ENCODE assay signal across 6 cellular contexts in the genomic region with DNA sequence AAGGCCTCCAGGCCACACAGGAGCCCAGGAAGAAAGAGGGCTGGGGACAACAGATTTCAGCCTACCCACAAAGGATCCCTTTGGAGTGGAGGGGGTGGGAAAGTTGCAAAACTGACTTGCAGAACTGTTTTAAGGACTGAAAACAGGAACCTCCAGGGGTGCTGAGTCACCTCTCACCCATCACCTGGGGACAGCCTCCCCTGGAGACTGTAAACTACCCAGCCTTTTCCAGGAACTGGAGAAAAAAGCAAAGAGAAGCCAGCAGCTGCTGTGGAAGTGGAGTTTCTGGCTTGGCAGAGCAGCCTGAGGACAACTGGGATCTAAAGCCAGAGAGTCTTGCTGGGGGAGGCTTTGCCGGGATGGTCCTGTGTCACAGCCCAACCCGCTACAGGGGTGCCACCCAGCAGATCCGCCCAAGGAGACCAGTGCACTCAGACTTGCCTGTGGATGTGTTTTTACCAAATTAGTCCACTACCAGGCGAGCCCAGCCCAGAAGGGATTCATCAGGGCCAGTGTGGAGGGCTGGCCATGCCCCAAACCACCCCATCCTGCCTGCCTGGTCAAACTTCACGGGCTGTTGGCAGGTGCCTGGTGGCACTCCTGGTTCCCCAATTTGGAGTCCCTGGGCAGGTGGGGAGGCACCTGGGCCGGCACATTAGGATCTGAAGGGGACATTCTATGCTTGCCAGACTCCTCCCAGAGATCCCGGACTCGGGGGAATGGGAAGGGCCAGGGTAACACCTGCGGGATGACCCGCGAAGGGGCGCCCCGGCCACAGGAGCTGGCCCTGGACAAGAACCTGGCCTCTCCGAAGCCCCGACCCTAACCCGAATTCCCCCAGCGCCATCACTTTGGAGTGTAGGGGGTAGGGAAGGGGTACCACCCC. TPM values are rescaled to one million over a fixed set of nuclear protein-coding genes. Genes with fewer than 3 reads are reported as not detected.
DNase-seq lines count a peak whose midpoint lies in the region; ATAC-seq and TF ChIP-seq lines count a peak whose summit lies in the region.

No MANE protein-coding gene starts in this region.

- no peaks in the 10 kb centered on the region for H3F3A ChIP-seq in OCI-LY1 (ENCODE audit: insufficient read depth, low read length)

- no peaks in the 10 kb centered on the region for H4K20me1 ChIP-seq in OCI-LY1 (ENCODE audit: insufficient read depth, low read length)

- H3K4me1 ChIP-seq in OCI-LY1 (ENCODE audit: insufficient read depth, low read length, severe bottlenecking) (peaks cover 14% of the 10 kb centered on the region), cardiac muscle cell (ENCODE audit: low read depth) (no peaks in the 10 kb centered on the region), thoracic aorta (ENCODE audit: control insufficient read depth in 1 of 2, low read depth in 2 of 2) (peaks cover 3 to 13% of the 10 kb centered on the region in 2 donors)

- H2AFZ ChIP-seq in OCI-LY1 (ENCODE audit: low read length), result no peak overlapping the region

- H3K9ac ChIP-seq in OCI-LY1 (ENCODE audit: low read length), result peak overlapping the region; percentile 78

- 0 out of 2 replicates have a peak, but pooled peaks cover 6% of the 10 kb centered on the region for H3K27me3 ChIP-seq in OCI-LY1 (ENCODE audit: insufficient read depth, low read length)
- H3K27me3 ChIP-seq in cardiac muscle cell, result no peaks in the 10 kb centered on the region
- H3K27me3 ChIP-seq in thoracic aorta (replicated peaks; ENCODE audit: insufficient read depth), result no peaks in the 10 kb centered on the region

- no peaks in the 10 kb centered on the region for H3K9me2 ChIP-seq in OCI-LY1 (ENCODE audit: low read depth, low read length)

- H3K36me3 ChIP-seq in OCI-LY1 (ENCODE audit: insufficient read depth, low read length) (peaks cover 12% of the 10 kb centered on the region), cardiac muscle cell (no peaks in the 10 kb centered on the region), thoracic aorta (peaks cover 30% of the 10 kb centered on the region)

- peak overlapping the region; percentile 77 for H3K4me3 ChIP-seq in OCI-LY1 (ENCODE audit: low read depth, low read length, poor library complexity, severe bottlenecking)
- H3K4me3 ChIP-seq in cardiac muscle cell, result peak overlapping the region; percentile 73
- H3K4me3 ChIP-seq in thoracic aorta, result peak overlapping the region; percentile 97

- no peak for TF ChIP-seq CTCF in OCI-LY1 (IDR thresholded peaks at IDR 0.05; ENCODE audit: low read length)
- no peak for TF ChIP-seq CTCF in cardiac muscle cell (IDR thresholded peaks at IDR 0.05; ENCODE audit: low read depth, low read length)
- TF ChIP-seq CTCF in thoracic aorta (IDR thresholded peaks at IDR 0.05), result no peak

- H3K27ac ChIP-seq in OCI-LY1 (ENCODE audit: low read depth, low read length, poor library complexity, severe bottlenecking), result peak overlapping the region; percentile 40
- H3K27ac ChIP-seq in cardiac muscle cell, result no peak overlapping the region
- H3K27ac ChIP-seq in thoracic aorta, result peak overlapping the region; percentile 82 to 90

- H3K9me3 ChIP-seq in OCI-LY1 (ENCODE audit: low read length), result no peaks in the 10 kb centered on the region
- no peaks in the 10 kb centered on the region for H3K9me3 ChIP-seq in cardiac muscle cell (ENCODE audit: low read depth)
- no peaks in the 10 kb centered on the region for H3K9me3 ChIP-seq in thoracic aorta

- DNase-seq in AG20443 (ENCODE audit: low spot score), result peak; percentile 44
- DNase-seq in cardiac muscle cell (ENCODE audit: low read depth in 1 of 2, low spot score in 1 of 2), result peak in 1 of 2 donors; percentile 40
- no peak for DNase-seq in thoracic aorta (ENCODE audit: low spot score)
- DNase-seq in occipital lobe (lab: John Stamatoyannopoulos, UW), result no peak

- no peak for ATAC-seq in thoracic aorta (ENCODE audit: insufficient number of reproducible peaks, low FRiP score, low read depth)
- ATAC-seq in GM21576 (IDR thresholded peaks at IDR 0.05; ENCODE audit: unreplicated experiment), result no peak

- H3K79me2 ChIP-seq in OCI-LY1 (ENCODE audit: insufficient read depth, low read length), result no peaks in the 10 kb centered on the region

- H3K4me2 ChIP-seq in OCI-LY1 (ENCODE audit: low read length), result peak overlapping the region; percentile 78

RNA-seq across cellular contexts. Expression of a gene that starts 0.8 kb away (rescaled TPM):
- total RNA-seq in cardiac muscle cell, result 13.6 and 22.4 TPM in 2 replicates
- 27.8 and 35.1 TPM in 2 replicates for polyA plus RNA-seq in cardiac muscle cell
- 10 to 100 TPM; 21.2 to 37.6 TPM for total RNA-seq in thoracic aorta
- 3.6 TPM for total RNA-seq in occipital lobe

RNA-seq across cellular contexts. Expression of a gene that starts 12.3 kb away (rescaled TPM):
- total RNA-seq in cardiac muscle cell (not detected in 2 replicates), thoracic aorta (not detected), occipital lobe (not detected)
- 0.07 and 0.28 TPM in 2 replicates for polyA plus RNA-seq in cardiac muscle cell

RNA-seq across cellular contexts. Expression of a gene that starts 17.2 kb away (rescaled TPM):
- total RNA-seq in cardiac muscle cell (291 and 575 TPM in 2 replicates), thoracic aorta (100 to 1,000 TPM; 108 to 197 TPM), occipital lobe (63.9 TPM)
- 485 and 518 TPM in 2 replicates for polyA plus RNA-seq in cardiac muscle cell

RNA-seq across cellular contexts. Expression of a gene that starts 22.5 kb away (rescaled TPM):
- total RNA-seq in cardiac muscle cell, result 2,958 and 3,550 TPM in 2 replicates
- 2,155 and 2,484 TPM in 2 replicates for polyA plus RNA-seq in cardiac muscle cell
- 100 to 1,000 TPM; 702 to 834 TPM for total RNA-seq in thoracic aorta
- 1,574 TPM for total RNA-seq in occipital lobe

RNA-seq across cellular contexts. Expression of a gene that starts 24.0 kb away (rescaled TPM):
- total RNA-seq in cardiac muscle cell (not detected in 2 replicates), thoracic aorta (not detected), occipital lobe (not detected)
- polyA plus RNA-seq in cardiac muscle cell, result not detected in 2 replicates
